Comparison of ENCODE assay signal across 8 cellular contexts in genomic region chr18:62717850-62718229, GRCh38. TPM values are rescaled to one million over a fixed set of nuclear protein-coding genes. Genes with fewer than 3 reads are reported as not detected.
DNase-seq lines count a peak whose midpoint lies in the region; ATAC-seq and TF ChIP-seq lines count a peak whose summit lies in the region.

No MANE protein-coding gene starts in this region.

- peak overlapping the region; percentile 76 for H2AFZ ChIP-seq in mammary epithelial cell (ENCODE audit: low read depth, low read length)

- H3K79me2 ChIP-seq in mammary epithelial cell (ENCODE audit: insufficient read depth, low read length): peaks cover 60% of the 10 kb centered on the region

- DNase-seq in stimulated activated naive CD8-positive, alpha-beta T cell treated with anti-CD3 and anti-CD28 coated beads, Interleukin-15, Interleukin-2, amounts not matched to agents 100 U/mL and 50 U/mL, for 24 hours: no peak
- DNase-seq in mammary epithelial cell (peak; percentile 7), HPDE6-E6E7 (ENCODE audit: extremely low spot score) (no peak)

- TF ChIP-seq CTCF in mammary epithelial cell (conservative IDR thresholded peaks at IDR 0.05 in 1 of 2, IDR thresholded peaks at IDR 0.05 in 1 of 2; ENCODE audit: extremely low read depth in 1 of 2, insufficient read depth in 1 of 2, low read depth in 1 of 2, low read length in 2 of 2): no peak

- H3K4me1 Mint-ChIP-seq in stimulated activated naive CD8-positive, alpha-beta T cell treated with anti-CD3 and anti-CD28 coated beads, Interleukin-15, Interleukin-2, amounts not matched to agents 100 ng/mL and 50 ng/mL, for 24 hours (ENCODE audit: low read depth): peaks cover 55% of the 10 kb centered on the region

- no peaks in the 10 kb centered on the region for H4K20me1 ChIP-seq in mammary epithelial cell (ENCODE audit: insufficient read depth, low read length)

- H3K4me2 ChIP-seq in mammary epithelial cell (ENCODE audit: insufficient read depth, low read depth, low read length): peak overlapping the region; percentile 80

- no peaks in the 10 kb centered on the region for H3K9me3 ChIP-seq in mammary epithelial cell (replicated peaks; ENCODE audit: insufficient read depth, low read length)
- H3K9me3 ChIP-seq in mesodermal cell (ENCODE audit: control insufficient read depth, low read length): no peaks in the 10 kb centered on the region

- no peaks in the 10 kb centered on the region for H3K36me3 ChIP-seq in mammary epithelial cell (ENCODE audit: insufficient read depth, low read length)
- H3K36me3 ChIP-seq in mesodermal cell (ENCODE audit: control insufficient read depth, insufficient read depth, low read length): no peaks in the 10 kb centered on the region

- dilution Hi-C loops in mammary epithelial cell (cut with HindIII; ENCODE audit: low sequenced_read_pairs): no loop called here

- H3K27ac Mint-ChIP-seq in stimulated activated naive CD8-positive, alpha-beta T cell treated with anti-CD3 and anti-CD28 coated beads, Interleukin-15, Interleukin-2, amounts not matched to agents 100 ng/mL and 50 ng/mL, for 24 hours: peak overlapping the region; percentile 96

- WGBS in mammary epithelial cell (ENCODE audit: low coverage, missing lambda C conversion rate): 2% methylated on average over 6 of the region's 6 CpGs
- 8 to 10% methylated on average over 2 to 6 of the region's 6 CpGs for WGBS in mesodermal cell (ENCODE audit: insufficient coverage in 2 of 2), 2 experiments

- in situ Hi-C loops in mammary epithelial cell (cut with MboI; ENCODE audit: low sequenced_read_pairs in 2 of 2): loop anchor here in 1 of 2 donors (5.0 to 10.0 kb wide), 3 partner anchors 49 to 267 kb away; no protein-coding TSS in a partner anchor

- CTCF ChIA-PET in mammary epithelial cell (lab: Charles Lee; ENCODE audit: low non-redundant PET): no interaction called here

- peak overlapping the region; percentile 47 for H3K9ac ChIP-seq in mammary epithelial cell (ENCODE audit: insufficient read depth, low read length)

- intact Hi-C loops in mammary epithelial cell (cut with micrococcal nuclease): loop anchor here (1.0 to 10.0 kb wide), 8 partner anchors 51 to 533 kb away; partner anchors contain the start of genes PIGN, RELCH, TNFRSF11A and ZCCHC2

- no peaks in the 10 kb centered on the region for H3K27me3 Mint-ChIP-seq in stimulated activated naive CD8-positive, alpha-beta T cell treated with anti-CD3 and anti-CD28 coated beads, Interleukin-15, Interleukin-2, amounts not matched to agents 100 ng/mL and 50 ng/mL, for 24 hours

- no peak for ATAC-seq in stimulated activated naive CD8-positive, alpha-beta T cell treated with anti-CD3 and anti-CD28 coated beads, Interleukin-15, Interleukin-2, amounts not matched to agents 100 U/mL and 50 U/mL, for 24 hours
- ATAC-seq in GM21528 (IDR thresholded peaks at IDR 0.05; ENCODE audit: low FRiP score, unreplicated experiment): no peak
- no peak for ATAC-seq in HG02610 (IDR thresholded peaks at IDR 0.05; ENCODE audit: unreplicated experiment)
- ATAC-seq in HG02588 (IDR thresholded peaks at IDR 0.05; ENCODE audit: unreplicated experiment): no peak

- no peaks in the 10 kb centered on the region for H3K9me3 Mint-ChIP-seq in stimulated activated naive CD8-positive, alpha-beta T cell treated with anti-CD3 and anti-CD28 coated beads, Interleukin-15, Interleukin-2, amounts not matched to agents 100 ng/mL and 50 ng/mL, for 24 hours

- no peaks in the 10 kb centered on the region for H3K36me3 Mint-ChIP-seq in stimulated activated naive CD8-positive, alpha-beta T cell treated with anti-CD3 and anti-CD28 coated beads, Interleukin-15, Interleukin-2, amounts not matched to agents 100 ng/mL and 50 ng/mL, for 24 hours (ENCODE audit: low read depth)

- H3K27me3 ChIP-seq in mammary epithelial cell (ENCODE audit: insufficient read depth, low read length): no peaks in the 10 kb centered on the region

- BruUV-seq in mammary epithelial cell (replicated peaks; lab: Mats Ljungman, UMichigan): no TSS peak

- H3K4me3 ChIP-seq in mammary epithelial cell (replicated peaks in 1 of 3; ENCODE audit: insufficient read depth in 1 of 3, low read depth in 2 of 3, low read length in 3 of 3): peak overlapping the region; percentile 66 to 93 (median 86)
- peak overlapping the region; percentile 65 for H3K4me3 ChIP-seq in mesodermal cell (ENCODE audit: extremely low read depth, insufficient read depth, low read length, poor library complexity, severe bottlenecking)

- H3K27ac ChIP-seq in mammary epithelial cell (ENCODE audit: insufficient read depth, low read depth, low read length) (peak overlapping the region; percentile 62), mesodermal cell (ENCODE audit: low read depth, low read length, severe bottlenecking) (peak overlapping the region; percentile 36)

- H3K4me1 ChIP-seq in mammary epithelial cell (ENCODE audit: insufficient read depth, low read length) (peaks cover 10% of the 10 kb centered on the region), mesodermal cell (ENCODE audit: control insufficient read depth, insufficient read depth, low read length, poor library complexity, severe bottlenecking) (peaks cover 25% of the 10 kb centered on the region)

- H3K4me3 Mint-ChIP-seq in stimulated activated naive CD8-positive, alpha-beta T cell treated with anti-CD3 and anti-CD28 coated beads, Interleukin-15, Interleukin-2, amounts not matched to agents 100 ng/mL and 50 ng/mL, for 24 hours: peak overlapping the region; percentile 85

RNA-seq across cellular contexts. Expression of gene PHLPP1, which starts 2.5 kb away (rescaled TPM):
- total RNA-seq in mammary epithelial cell: 10 to 100 TPM in 1 of 2 donors, 1 to 10 TPM in 1; 9.3 to 14.8 TPM
- polyA plus RNA-seq in mammary epithelial cell: 8.4 TPM
- polyA minus RNA-seq in mammary epithelial cell: 36.2 TPM
- polyA plus RNA-seq in mesodermal cell (2013, experiment 1 of 2): 17.7 TPM
- 15.9 TPM for polyA plus RNA-seq in mesodermal cell (2013, experiment 2 of 2)
